ENCODE assay signal across 1 cellular context in genomic region chr4:151921371-151921770, GRCh38.
TF ChIP-seq lines count a peak whose summit lies in the region.

No MANE protein-coding gene starts in this region.

TF ChIP-seq in GM23338, 12 proteins besides CTCF, POLR2A, EP300 and RAD21 (continued from another document):
- no peak for TF ChIP-seq ZNF462 (CRISPR knock-in tag; IDR thresholded peaks at IDR 0.05)
- no peak for TF ChIP-seq STAT1 (IDR thresholded peaks at IDR 0.05; ENCODE audit: unreplicated experiment)
- TF ChIP-seq, protein P1, sequence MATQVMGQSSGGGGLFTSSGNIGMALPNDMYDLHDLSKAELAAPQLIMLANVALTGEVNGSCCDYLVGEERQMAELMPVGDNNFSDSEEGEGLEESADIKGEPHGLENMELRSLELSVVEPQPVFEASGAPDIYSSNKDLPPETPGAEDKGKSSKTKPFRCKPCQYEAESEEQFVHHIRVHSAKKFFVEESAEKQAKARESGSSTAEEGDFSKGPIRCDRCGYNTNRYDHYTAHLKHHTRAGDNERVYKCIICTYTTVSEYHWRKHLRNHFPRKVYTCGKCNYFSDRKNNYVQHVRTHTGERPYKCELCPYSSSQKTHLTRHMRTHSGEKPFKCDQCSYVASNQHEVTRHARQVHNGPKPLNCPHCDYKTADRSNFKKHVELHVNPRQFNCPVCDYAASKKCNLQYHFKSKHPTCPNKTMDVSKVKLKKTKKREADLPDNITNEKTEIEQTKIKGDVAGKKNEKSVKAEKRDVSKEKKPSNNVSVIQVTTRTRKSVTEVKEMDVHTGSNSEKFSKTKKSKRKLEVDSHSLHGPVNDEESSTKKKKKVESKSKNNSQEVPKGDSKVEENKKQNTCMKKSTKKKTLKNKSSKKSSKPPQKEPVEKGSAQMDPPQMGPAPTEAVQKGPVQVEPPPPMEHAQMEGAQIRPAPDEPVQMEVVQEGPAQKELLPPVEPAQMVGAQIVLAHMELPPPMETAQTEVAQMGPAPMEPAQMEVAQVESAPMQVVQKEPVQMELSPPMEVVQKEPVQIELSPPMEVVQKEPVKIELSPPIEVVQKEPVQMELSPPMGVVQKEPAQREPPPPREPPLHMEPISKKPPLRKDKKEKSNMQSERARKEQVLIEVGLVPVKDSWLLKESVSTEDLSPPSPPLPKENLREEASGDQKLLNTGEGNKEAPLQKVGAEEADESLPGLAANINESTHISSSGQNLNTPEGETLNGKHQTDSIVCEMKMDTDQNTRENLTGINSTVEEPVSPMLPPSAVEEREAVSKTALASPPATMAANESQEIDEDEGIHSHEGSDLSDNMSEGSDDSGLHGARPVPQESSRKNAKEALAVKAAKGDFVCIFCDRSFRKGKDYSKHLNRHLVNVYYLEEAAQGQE (IDR thresholded peaks at IDR 0.05; ENCODE audit: unreplicated experiment) = no peak
- no peak for TF ChIP-seq ZNF331 (CRISPR knock-in tag; IDR thresholded peaks at IDR 0.05; ENCODE audit: low read depth)
- TF ChIP-seq CREB1 (CRISPR knock-in tag; IDR thresholded peaks at IDR 0.05; ENCODE audit: low read depth) = no peak
- no peak for TF ChIP-seq POLR2AphosphoS5 (IDR thresholded peaks at IDR 0.05; ENCODE audit: low read depth)
- TF ChIP-seq NANOG (IDR thresholded peaks at IDR 0.05; ENCODE audit: borderline replicate concordance) = no peak
- no peak for TF ChIP-seq JUNB (IDR thresholded peaks at IDR 0.05; ENCODE audit: unreplicated experiment)
- TF ChIP-seq EZH2phosphoT487 (IDR thresholded peaks at IDR 0.05; ENCODE audit: unreplicated experiment) = no peak
- TF ChIP-seq ZNF114 (CRISPR knock-in tag; IDR thresholded peaks at IDR 0.05) = no peak
TF ChIP-seq in GM23338: peak in this region for 0.
